In the genomic region with DNA sequence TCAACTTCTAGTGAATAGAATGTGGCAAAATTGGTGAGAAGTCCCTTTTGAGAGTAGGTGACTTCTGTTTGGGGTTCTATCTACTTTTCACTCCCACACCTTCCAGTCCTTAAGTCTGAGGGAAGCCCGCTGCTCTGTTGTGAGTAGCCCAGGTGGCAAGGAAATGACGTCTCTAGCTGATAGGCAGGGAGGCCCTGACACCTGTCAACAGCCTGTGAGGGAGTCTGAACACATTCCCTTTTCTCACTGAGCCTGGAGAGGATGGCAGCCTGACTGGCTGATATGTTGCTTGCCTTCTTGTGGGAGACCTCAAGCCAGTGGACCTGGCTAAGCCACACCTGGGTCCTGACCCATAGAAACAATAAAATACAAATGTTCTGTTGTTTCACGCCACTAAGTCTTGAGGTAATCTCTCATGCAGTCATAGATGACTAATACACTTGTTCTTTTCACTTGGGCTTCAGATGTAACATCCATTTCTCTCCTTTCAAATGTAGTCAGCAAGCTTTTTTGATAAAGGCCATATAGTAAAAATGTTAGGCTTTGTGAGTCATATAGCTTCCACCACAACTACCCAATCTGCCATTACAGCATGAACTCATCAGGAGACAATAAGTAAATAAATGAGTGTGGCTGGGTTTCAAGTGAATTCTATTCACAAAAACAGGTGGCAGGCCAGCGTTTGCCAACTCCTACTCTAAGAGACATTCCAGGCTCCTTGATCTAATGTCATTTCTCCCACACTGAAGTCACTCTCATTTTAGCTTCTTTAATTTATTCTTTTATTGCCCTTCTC, we compare ENCODE assay signal across 11 cellular contexts.
A peak's percentile ranks its signal among the peaks of the same experiment; 100 is the strongest.
DNase-seq lines count a peak whose midpoint lies in the region; ATAC-seq and TF ChIP-seq lines count a peak whose summit lies in the region.
"Had no signal": no experiment of that assay in that cellular context is flagged by ENCODE, and none has a peak within 500 bp of the region (broad histone marks: within the 10 kb centered on the region; RNA-seq: fewer than 3 reads in every experiment).

No MANE protein-coding gene starts in this region.

- H3K27me3 Mint-ChIP-seq in activated CD8-positive, alpha-beta T cell treated with anti-CD3 and anti-CD28 coated beads for 36 hours = peaks cover 5% of the 10 kb centered on the region
- no peaks in the 10 kb centered on the region for H3K27me3 Mint-ChIP-seq in activated CD8-positive, alpha-beta T cell treated with anti-CD3 and anti-CD28 coated beads, Interleukin-2, amount 10 ng/mL, durations not matched to agents 7 days and 5 days (ENCODE audit: low read depth)
- peaks cover 2% of the 10 kb centered on the region for H3K27me3 Mint-ChIP-seq in T-helper 2 cell treated with Interferon-gamma antibody and Interleukin-4, amounts not matched to agents 5 μg/mL and 100 μg/mL, for 36 hours (ENCODE audit: low read depth)
- H3K27me3 Mint-ChIP-seq in HFFc6 (ENCODE audit: insufficient read depth) = no peaks in the 10 kb centered on the region
- H3K27me3 Mint-ChIP-seq: stimulated activated naive B cell treated with anti-CD40 and anti-IgM and Interleukin-4, amounts not matched to agents 10 μg/mL and 1 μg/mL and 100 μg/mL, for 72 hours had no signal

- H3K36me3 Mint-ChIP-seq in activated CD8-positive, alpha-beta T cell treated with anti-CD3 and anti-CD28 coated beads for 36 hours (ENCODE audit: low read depth) = no peaks in the 10 kb centered on the region
- no peaks in the 10 kb centered on the region for H3K36me3 Mint-ChIP-seq in activated CD8-positive, alpha-beta T cell treated with anti-CD3 and anti-CD28 coated beads, Interleukin-2, amount 10 ng/mL, durations not matched to agents 7 days and 5 days (ENCODE audit: low read depth)
- H3K36me3 Mint-ChIP-seq in T-helper 2 cell treated with Interferon-gamma antibody and Interleukin-4, amounts not matched to agents 5 μg/mL and 100 μg/mL, for 36 hours (ENCODE audit: low read depth) = no peaks in the 10 kb centered on the region
- peaks cover 5% of the 10 kb centered on the region; the same call in 1 of the 2 replicates for H3K36me3 Mint-ChIP-seq in HFFc6 (ENCODE audit: low read depth)
- H3K36me3 Mint-ChIP-seq: stimulated activated naive B cell treated with anti-CD40 and anti-IgM and Interleukin-4, amounts not matched to agents 10 μg/mL and 1 μg/mL and 100 μg/mL, for 72 hours had no signal

- H3K4me3 ChIP-seq in osteoblast (ENCODE audit: insufficient read depth, low read length) = no peak overlapping the region

- POLR2A ChIA-PET in activated CD8-positive, alpha-beta T cell treated with anti-CD3 and anti-CD28 coated beads for 36 hours (lab: Charles Lee) = interaction anchor here (1.0 kb wide), 1 partner anchor 67 kb away, joined by 3 read pairs; no protein-coding TSS in a partner anchor
- POLR2A ChIA-PET in activated CD8-positive, alpha-beta T cell treated with anti-CD3 and anti-CD28 coated beads, Interleukin-2, amount 10 ng/mL, durations not matched to agents 7 days and 5 days (lab: Charles Lee) = no interaction called here

- ATAC-seq in activated CD8-positive, alpha-beta T cell treated with anti-CD3 and anti-CD28 coated beads for 36 hours = peak; percentile 79
- no peak for ATAC-seq in activated CD8-positive, alpha-beta T cell treated with anti-CD3 and anti-CD28 coated beads, Interleukin-2, amount 10 ng/mL, durations not matched to agents 7 days and 5 days
- ATAC-seq in HG03060 (IDR thresholded peaks at IDR 0.05; ENCODE audit: low read depth, unreplicated experiment) (peak; percentile 31), GM19023 (IDR thresholded peaks at IDR 0.05; ENCODE audit: unreplicated experiment) (no peak)

- DNase-seq in activated CD8-positive, alpha-beta T cell treated with anti-CD3 and anti-CD28 coated beads for 36 hours = no peak
- no peak for DNase-seq in activated CD8-positive, alpha-beta T cell treated with anti-CD3 and anti-CD28 coated beads, Interleukin-2, amount 10 ng/mL, durations not matched to agents 7 days and 5 days
- peak; percentile 5 for DNase-seq in T-helper 2 cell treated with Interferon-gamma antibody and Interleukin-4, amounts not matched to agents 5 μg/mL and 100 μg/mL, for 36 hours (ENCODE audit: low spot score)
- DNase-seq in osteoblast (ENCODE audit: insufficient read length, low spot score, missing footprints) = peak; percentile 17
- no peak for DNase-seq in HFFc6
- DNase-seq in GM13976 (ENCODE audit: low spot score) = no peak
- DNase-seq: Kasumi-1; stimulated activated naive B cell treated with anti-CD40 and anti-IgM and Interleukin-4, amounts not matched to agents 10 μg/mL and 1 μg/mL and 100 μg/mL, for 72 hours had no signal

- no peak for TF ChIP-seq CTCF in activated CD8-positive, alpha-beta T cell treated with anti-CD3 and anti-CD28 coated beads for 36 hours (IDR thresholded peaks at IDR 0.05)
- TF ChIP-seq CTCF in osteoblast (IDR thresholded peaks at IDR 0.05; ENCODE audit: extremely low read depth, low read depth, low read length) (no peak), HFFc6 (IDR thresholded peaks at IDR 0.05) (no peak), GM13976 (IDR thresholded peaks at IDR 0.05; ENCODE audit: borderline replicate concordance, control extremely low read depth, extremely low read depth, insufficient read depth, missing control alignments) (no peak)

- H2AFZ ChIP-seq in osteoblast (ENCODE audit: low read length) = peak overlapping the region; percentile 12

- H3K9me3 Mint-ChIP-seq in activated CD8-positive, alpha-beta T cell treated with anti-CD3 and anti-CD28 coated beads for 36 hours = no peaks in the 10 kb centered on the region
- no peaks in the 10 kb centered on the region for H3K9me3 Mint-ChIP-seq in activated CD8-positive, alpha-beta T cell treated with anti-CD3 and anti-CD28 coated beads, Interleukin-2, amount 10 ng/mL, durations not matched to agents 7 days and 5 days (ENCODE audit: insufficient read depth)
- H3K9me3 Mint-ChIP-seq in T-helper 2 cell treated with Interferon-gamma antibody and Interleukin-4, amounts not matched to agents 5 μg/mL and 100 μg/mL, for 36 hours = no peaks in the 10 kb centered on the region
- H3K9me3 Mint-ChIP-seq in HFFc6 = peaks cover 29% of the 10 kb centered on the region
- H3K9me3 Mint-ChIP-seq: activated T-helper 1 cell treated with anti-CD3 and anti-CD28 coated beads, Interleukin-12 subunit alpha, Interleukin-12 subunit beta, Interleukin-2, Interleukin-4 antibody, amounts not matched to agents 30 ng/mL and 10 ng/mL and 1 ng/mL, durations not matched to agents 14 hours and 24 hours and 36 hours had no signal

- H3K27ac Mint-ChIP-seq in activated CD8-positive, alpha-beta T cell treated with anti-CD3 and anti-CD28 coated beads for 36 hours = no peak overlapping the region
- no peak overlapping the region for H3K27ac Mint-ChIP-seq in activated CD8-positive, alpha-beta T cell treated with anti-CD3 and anti-CD28 coated beads, Interleukin-2, amount 10 ng/mL, durations not matched to agents 7 days and 5 days
- H3K27ac Mint-ChIP-seq in T-helper 2 cell treated with Interferon-gamma antibody and Interleukin-4, amounts not matched to agents 5 μg/mL and 100 μg/mL, for 36 hours = no peak overlapping the region
- H3K27ac Mint-ChIP-seq in HFFc6 = no peak overlapping the region
- H3K27ac Mint-ChIP-seq: activated T-helper 1 cell treated with anti-CD3 and anti-CD28 coated beads, Interleukin-12 subunit alpha, Interleukin-12 subunit beta, Interleukin-2, Interleukin-4 antibody, amounts not matched to agents 30 ng/mL and 10 ng/mL and 1 ng/mL, durations not matched to agents 14 hours and 24 hours and 36 hours; stimulated activated naive B cell treated with anti-CD40 and anti-IgM and Interleukin-4, amounts not matched to agents 10 μg/mL and 1 μg/mL and 100 μg/mL, for 72 hours had no signal

- H3K4me1 ChIP-seq in osteoblast (ENCODE audit: insufficient read depth, low read length) = peaks cover 3% of the 10 kb centered on the region

- H4K20me1 ChIP-seq in osteoblast (ENCODE audit: insufficient read depth, low read length) = no peaks in the 10 kb centered on the region

- H3K27me3 ChIP-seq in osteoblast (ENCODE audit: insufficient read depth, low read length) = no peaks in the 10 kb centered on the region

- H3K36me3 ChIP-seq in osteoblast (ENCODE audit: insufficient read depth, low read length) = no peaks in the 10 kb centered on the region

- H3K27ac ChIP-seq in osteoblast (ENCODE audit: low read depth, low read length) = no peak overlapping the region

- intact Hi-C loops in activated CD8-positive, alpha-beta T cell treated with anti-CD3 and anti-CD28 coated beads for 36 hours (cut with micrococcal nuclease) = no loop called here

- no peak overlapping the region for H3K4me3 Mint-ChIP-seq in activated CD8-positive, alpha-beta T cell treated with anti-CD3 and anti-CD28 coated beads for 36 hours
- no peak overlapping the region for H3K4me3 Mint-ChIP-seq in activated CD8-positive, alpha-beta T cell treated with anti-CD3 and anti-CD28 coated beads, Interleukin-2, amount 10 ng/mL, durations not matched to agents 7 days and 5 days
- no peak overlapping the region for H3K4me3 Mint-ChIP-seq in T-helper 2 cell treated with Interferon-gamma antibody and Interleukin-4, amounts not matched to agents 5 μg/mL and 100 μg/mL, for 36 hours
- no peak overlapping the region for H3K4me3 Mint-ChIP-seq in HFFc6
- H3K4me3 Mint-ChIP-seq: activated T-helper 1 cell treated with anti-CD3 and anti-CD28 coated beads, Interleukin-12 subunit alpha, Interleukin-12 subunit beta, Interleukin-2, Interleukin-4 antibody, amounts not matched to agents 30 ng/mL and 10 ng/mL and 1 ng/mL, durations not matched to agents 14 hours and 24 hours and 36 hours; stimulated activated naive B cell treated with anti-CD40 and anti-IgM and Interleukin-4, amounts not matched to agents 10 μg/mL and 1 μg/mL and 100 μg/mL, for 72 hours had no signal

- H3K4me1 Mint-ChIP-seq in activated CD8-positive, alpha-beta T cell treated with anti-CD3 and anti-CD28 coated beads for 36 hours (ENCODE audit: low read depth) = peaks cover 5% of the 10 kb centered on the region
- H3K4me1 Mint-ChIP-seq in activated CD8-positive, alpha-beta T cell treated with anti-CD3 and anti-CD28 coated beads, Interleukin-2, amount 10 ng/mL, durations not matched to agents 7 days and 5 days (ENCODE audit: low read depth) = no peaks in the 10 kb centered on the region
- H3K4me1 Mint-ChIP-seq in T-helper 2 cell treated with Interferon-gamma antibody and Interleukin-4, amounts not matched to agents 5 μg/mL and 100 μg/mL, for 36 hours (ENCODE audit: low read depth) = no peaks in the 10 kb centered on the region
- H3K4me1 Mint-ChIP-seq in HFFc6 (ENCODE audit: low read depth) = no peaks in the 10 kb centered on the region
- H3K4me1 Mint-ChIP-seq: stimulated activated naive B cell treated with anti-CD40 and anti-IgM and Interleukin-4, amounts not matched to agents 10 μg/mL and 1 μg/mL and 100 μg/mL, for 72 hours had no signal

- H3K79me2 ChIP-seq in osteoblast (ENCODE audit: insufficient read depth, low read length) = no peaks in the 10 kb centered on the region

- H3K9me3 ChIP-seq in osteoblast (ENCODE audit: low read depth, low read length) = no peaks in the 10 kb centered on the region

- in situ Hi-C loops in GM13976 (cut with MboI; ENCODE audit: low sequenced_read_pairs, unreplicated experiment) = no loop called here

- H3K4me2 ChIP-seq in osteoblast (ENCODE audit: insufficient read depth, low read length) = no peak overlapping the region

- CTCF ChIA-PET in activated CD8-positive, alpha-beta T cell treated with anti-CD3 and anti-CD28 coated beads for 36 hours (lab: Charles Lee) = interaction anchor here (1.3 kb wide), 1 partner anchor 10 kb away, joined by 3 read pairs; no protein-coding TSS in a partner anchor
- CTCF ChIA-PET in activated CD8-positive, alpha-beta T cell treated with anti-CD3 and anti-CD28 coated beads, Interleukin-2, amount 10 ng/mL, durations not matched to agents 7 days and 5 days (lab: Charles Lee) = no interaction called here

Comparison
In these comparisons a context has a peak if more than half of its experiments do, and no peak if none do; other contexts are left out.
1. ATAC-seq: peak in activated CD8-positive, alpha-beta T cell treated with anti-CD3 and anti-CD28 coated beads for 36 hours (single experiment) and HG03060 (single experiment); none in activated CD8-positive, alpha-beta T cell treated with anti-CD3 and anti-CD28 coated beads, Interleukin-2, amount 10 ng/mL, durations not matched to agents 7 days and 5 days (single experiment) and GM19023 (single experiment).
2. DNase-seq: peak in T-helper 2 cell treated with Interferon-gamma antibody and Interleukin-4, amounts not matched to agents 5 μg/mL and 100 μg/mL, for 36 hours (single experiment) and osteoblast (single experiment); none in activated CD8-positive, alpha-beta T cell treated with anti-CD3 and anti-CD28 coated beads for 36 hours (single experiment), activated CD8-positive, alpha-beta T cell treated with anti-CD3 and anti-CD28 coated beads, Interleukin-2, amount 10 ng/mL, durations not matched to agents 7 days and 5 days (single experiment), HFFc6 (single experiment) and GM13976 (single experiment).